Comparison of ENCODE assay signal across 30 cellular contexts in the genomic region with DNA sequence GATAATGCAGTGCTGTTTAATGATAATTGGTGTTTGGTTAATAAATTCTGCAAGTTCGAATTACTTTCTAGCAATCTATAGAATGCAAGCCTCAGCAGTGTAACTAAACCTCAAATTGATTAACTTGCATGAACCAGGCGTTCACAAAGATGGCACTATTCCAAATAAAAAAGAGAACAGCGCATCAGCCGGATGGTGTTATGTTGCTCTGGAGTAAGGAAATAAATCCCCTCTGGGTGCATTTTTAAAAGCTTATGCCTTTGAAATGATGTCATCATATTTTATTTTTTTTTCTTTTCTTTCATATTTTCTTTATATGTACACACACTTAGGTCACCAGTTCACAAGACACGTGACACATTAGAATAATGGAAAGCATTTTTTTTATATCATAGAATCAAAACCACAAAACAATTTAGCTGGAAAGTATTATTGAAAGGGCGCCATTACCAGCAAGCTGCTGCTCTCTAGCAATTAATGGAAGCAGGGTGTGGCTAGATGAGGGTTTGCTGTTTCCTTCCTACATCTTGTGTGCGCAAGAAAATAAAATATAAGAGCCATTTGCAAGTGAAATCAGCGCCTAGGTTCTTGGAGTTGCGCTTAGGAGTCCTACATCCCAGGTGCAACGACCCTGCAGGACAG.
DNase-seq lines count a peak whose midpoint lies in the region; ATAC-seq and TF ChIP-seq lines count a peak whose summit lies in the region.
"Had no signal": no experiment of that assay in that cellular context is flagged by ENCODE, and none has a peak within 500 bp of the region (broad histone marks: within the 10 kb centered on the region; RNA-seq: fewer than 3 reads in every experiment).

No MANE protein-coding gene starts in this region.

- H3K36me3 Mint-ChIP-seq in brain: no peaks in the 10 kb centered on the region
- H3K36me3 Mint-ChIP-seq: IgD-negative memory B cell, type B pancreatic cell, WTC11 had no signal

- H3K27ac ChIP-seq in testis: no peak overlapping the region
- H3K27ac ChIP-seq: C4-2B, foreskin keratinocyte, lower lobe of right lung, psoas muscle had no signal

- no peaks in the 10 kb centered on the region for H3K4me1 ChIP-seq in testis
- H3K4me1 ChIP-seq: foreskin keratinocyte, lower lobe of right lung, psoas muscle had no signal

- DNase-seq in cardiac septum (ENCODE audit: low spot score) (peak; percentile 5), Right ventricle myocardium superior (no peak), NCI-H446 treated with DMSO at 0.1 percent for 48 hours (lab: John Stamatoyannopoulos, UW) (peak; percentile 33), testis (no peak), NCI-H2196 (lab: John Stamatoyannopoulos, UW; ENCODE audit: unreplicated experiment) (no peak)
- DNase-seq: activated CD4-positive, alpha-beta memory T cell treated with anti-CD3 and anti-CD28 coated beads, Interleukin-2, amount 10 ng/mL, durations not matched to agents 7 days and 5 days; activated naive CD4-positive, alpha-beta T cell; activated T-cell treated with anti-CD3 and anti-CD28 coated beads, Interleukin-2, amount 50 U/mL, for 1 hour; amniotic stem cell; caudate nucleus; GOT3; hippocampal formation; lower lobe of right lung; MM.1S; NCI-H2081; NCI-H774; psoas muscle; stimulated activated CD4-positive, alpha-beta T cell treated with anti-CD3 and anti-CD28 coated beads, Interleukin-4, amount 100 ng/mL, for 1 hour had no signal

- H3K27me3 ChIP-seq in testis: no peaks in the 10 kb centered on the region
- H3K27me3 ChIP-seq: foreskin keratinocyte had no signal

- no peaks in the 10 kb centered on the region for H3K27me3 Mint-ChIP-seq in brain
- H3K27me3 Mint-ChIP-seq: activated CD4-positive, alpha-beta memory T cell treated with anti-CD3 and anti-CD28 coated beads, Interleukin-2, amount 10 ng/mL, durations not matched to agents 7 days and 5 days; IgD-negative memory B cell; type B pancreatic cell had no signal

- H3K27ac Mint-ChIP-seq in brain: peak overlapping the region; percentile 23 to 93 (median 54)
- H3K27ac Mint-ChIP-seq: activated CD4-positive, alpha-beta memory T cell treated with anti-CD3 and anti-CD28 coated beads, Interleukin-2, amount 10 ng/mL, durations not matched to agents 7 days and 5 days; IgD-negative memory B cell; stimulated activated naive CD8-positive, alpha-beta T cell treated with anti-CD3 and anti-CD28 coated beads, Interleukin-15, Interleukin-2, amounts not matched to agents 100 ng/mL and 50 ng/mL, for 24 hours; type B pancreatic cell; WTC11 had no signal

- no peaks in the 10 kb centered on the region for H3K9me3 ChIP-seq in testis
- H3K9me3 ChIP-seq: lower lobe of right lung, psoas muscle had no signal

- no peak for TF ChIP-seq POLR2A in testis (IDR thresholded peaks at IDR 0.05)

- H3K9me3 Mint-ChIP-seq in brain: peaks cover 0 to 4% (median 0%) of the 10 kb centered on the region in 5 experiments
- H3K9me3 Mint-ChIP-seq: activated CD4-positive, alpha-beta memory T cell treated with anti-CD3 and anti-CD28 coated beads, Interleukin-2, amount 10 ng/mL, durations not matched to agents 7 days and 5 days; stimulated activated naive CD8-positive, alpha-beta T cell treated with anti-CD3 and anti-CD28 coated beads, Interleukin-15, Interleukin-2, amounts not matched to agents 100 ng/mL and 50 ng/mL, for 24 hours; type B pancreatic cell; WTC11 had no signal

- no peak for TF ChIP-seq CTCF in brain (conservative IDR thresholded peaks at IDR 0.05)
- no peak for TF ChIP-seq CTCF in testis (IDR thresholded peaks at IDR 0.05)

- no peaks in the 10 kb centered on the region for H3K36me3 ChIP-seq in testis (ENCODE audit: low read depth, missing control alignments)
- H3K36me3 ChIP-seq: lower lobe of right lung had no signal

- ATAC-seq in Right ventricle myocardium superior (ENCODE audit: poor library complexity) (no peak), HG03025 (IDR thresholded peaks at IDR 0.05; ENCODE audit: low FRiP score, unreplicated experiment) (no peak), GM21786 (IDR thresholded peaks at IDR 0.05; ENCODE audit: unreplicated experiment) (no peak)
- ATAC-seq: foreskin keratinocyte, GM12878, lower lobe of right lung, Panc1, psoas muscle, WTC11 had no signal

- intact Hi-C loops in cardiac septum (cut with DNase I): no loop called here
- intact Hi-C loops in Right ventricle myocardium superior (cut with DNase I): no loop called here
- intact Hi-C loops in testis (cut with DNase I; ENCODE audit: low total_unique reads): no loop called here

- WGBS in testis, 2 donors: 65% methylated on average over 10 of the region's 10 CpGs

- no peak overlapping the region for H3K4me3 ChIP-seq in testis
- H3K4me3 ChIP-seq: GM12878, lower lobe of right lung, psoas muscle, smooth muscle cell had no signal

- peaks cover 52% of the 10 kb centered on the region for H3K4me1 Mint-ChIP-seq in brain
- H3K4me1 Mint-ChIP-seq: activated CD4-positive, alpha-beta memory T cell treated with anti-CD3 and anti-CD28 coated beads, Interleukin-2, amount 10 ng/mL, durations not matched to agents 7 days and 5 days; IgD-negative memory B cell; WTC11 had no signal

- peak overlapping the region in 2 of 5 experiments; percentile 6 to 51 for H3K4me3 Mint-ChIP-seq in brain
- H3K4me3 Mint-ChIP-seq: activated CD4-positive, alpha-beta memory T cell treated with anti-CD3 and anti-CD28 coated beads, Interleukin-2, amount 10 ng/mL, durations not matched to agents 7 days and 5 days; IgD-negative memory B cell; stimulated activated naive CD8-positive, alpha-beta T cell treated with anti-CD3 and anti-CD28 coated beads, Interleukin-15, Interleukin-2, amounts not matched to agents 100 ng/mL and 50 ng/mL, for 24 hours; type B pancreatic cell; WTC11 had no signal

Comparison
In these comparisons a context has a peak if more than half of its experiments do, and no peak if none do; other contexts are left out.
1. DNase-seq: peak in cardiac septum (single experiment) and NCI-H446 treated with DMSO at 0.1 percent for 48 hours (single experiment); none in Right ventricle myocardium superior (single experiment), testis (single experiment) and NCI-H2196 (single experiment).